In the genomic region with DNA sequence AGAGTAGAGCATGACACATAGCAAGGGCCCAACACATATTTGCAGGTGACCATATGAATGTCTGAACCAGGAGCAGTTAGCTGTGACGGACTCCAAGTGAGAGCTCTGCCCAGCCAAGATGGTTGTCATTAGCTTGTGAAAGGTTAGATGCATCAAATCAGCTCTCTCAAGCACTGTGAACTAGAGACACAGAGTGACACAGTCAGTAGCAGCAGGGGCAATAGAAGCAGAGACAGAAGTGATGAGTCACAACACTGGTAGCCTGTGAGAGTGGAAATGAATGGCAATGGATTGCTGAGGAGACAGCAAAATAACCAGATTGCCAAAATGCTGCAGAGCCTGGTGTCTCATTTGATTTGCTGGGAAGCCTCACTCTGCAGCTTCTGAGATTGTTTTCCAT, we compare ENCODE assay signal across 1 cellular context.
TF ChIP-seq lines count a peak whose summit lies in the region.

No MANE protein-coding gene starts in this region.

TF ChIP-seq in H1, 55 proteins besides CTCF, POLR2A, EP300 and RAD21:
- TF ChIP-seq BACH1 (IDR thresholded peaks at IDR 0.05; ENCODE audit: low read length) (peak; percentile 60; the same call in 1 of the 2 replicates), TAF7 (optimal IDR thresholded peaks at IDR 0.05; ENCODE audit: borderline replicate concordance, low read depth, low read length) (no peak)
